In genomic region chr3:39915027-39915426, GRCh38 we compare ENCODE assay signal across 26 cellular contexts.
"Had no signal": no experiment of that assay in that cellular context is flagged by ENCODE, and none has a peak within 500 bp of the region (broad histone marks: within the 10 kb centered on the region; RNA-seq: fewer than 3 reads in every experiment).

No MANE protein-coding gene starts in this region.

- H3K9me3 Mint-ChIP-seq: dendritic cell treated with granulocyte-macrophage colony-stimulating factor and Interleukin-4, amounts not matched to agents 40 ng/mL and 50 ng/mL, for 4 days; endodermal cell had no signal

- H3K4me1 ChIP-seq: gastrocnemius medialis had no signal

- H3K27ac ChIP-seq: colonic mucosa, coronary artery, dorsolateral prefrontal cortex, epithelial cell of prostate, esophagus muscularis mucosa, esophagus squamous epithelium, foreskin keratinocyte, gastrocnemius medialis, gastroesophageal sphincter, heart left ventricle, heart right ventricle, hepatocyte had no signal

- H3K27me3 Mint-ChIP-seq: dendritic cell treated with granulocyte-macrophage colony-stimulating factor and Interleukin-4, amounts not matched to agents 40 ng/mL and 50 ng/mL, for 4 days; effector memory CD8-positive, alpha-beta T cell had no signal

- H3K79me2 ChIP-seq: hepatocyte had no signal

- H3K4me3 Mint-ChIP-seq: dendritic cell treated with granulocyte-macrophage colony-stimulating factor and Interleukin-4, amounts not matched to agents 40 ng/mL and 50 ng/mL, for 4 days; effector memory CD8-positive, alpha-beta T cell; endodermal cell had no signal

- H3K4me2 ChIP-seq: hepatocyte had no signal

- H3K9me3 ChIP-seq: colonic mucosa, esophagus muscularis mucosa, esophagus squamous epithelium, gastrocnemius medialis, gastroesophageal sphincter, heart left ventricle, heart right ventricle had no signal

- H3K27me3 ChIP-seq: colonic mucosa, dorsolateral prefrontal cortex, esophagus muscularis mucosa, esophagus squamous epithelium, foreskin keratinocyte, gastrocnemius medialis, gastroesophageal sphincter, heart left ventricle, heart right ventricle, hepatocyte had no signal

- H2AFZ ChIP-seq: hepatocyte had no signal

- ATAC-seq: effector memory CD8-positive, alpha-beta T cell; esophagus mucosa; foreskin keratinocyte; gastrocnemius medialis; gastroesophageal sphincter; heart left ventricle; heart right ventricle had no signal

- DNase-seq: colonic mucosa; cortex of kidney; dermis blood vessel endothelial cell; dorsolateral prefrontal cortex; effector CD4-positive, alpha-beta T cell; effector CD8-positive, alpha-beta T cell; effector memory CD4-positive, alpha-beta T cell; effector memory CD8-positive, alpha-beta T cell; endodermal cell; erythroblast; esophagus squamous epithelium; foreskin fibroblast; foreskin keratinocyte; foreskin melanocyte; gastrocnemius medialis; glutamatergic neuron; head of caudate nucleus; heart left ventricle; heart right ventricle had no signal

- H3K36me3 ChIP-seq: colonic mucosa, esophagus muscularis mucosa, esophagus squamous epithelium, gastrocnemius medialis, gastroesophageal sphincter, heart left ventricle, heart right ventricle had no signal

- H3K27ac Mint-ChIP-seq: dendritic cell treated with granulocyte-macrophage colony-stimulating factor and Interleukin-4, amounts not matched to agents 40 ng/mL and 50 ng/mL, for 4 days; effector memory CD8-positive, alpha-beta T cell; endodermal cell had no signal

- H3K4me3 ChIP-seq: colonic mucosa, coronary artery, dorsolateral prefrontal cortex, esophagus muscularis mucosa, esophagus squamous epithelium, gastrocnemius medialis, gastroesophageal sphincter, heart left ventricle, heart right ventricle, hepatocyte had no signal
